Comparison of ENCODE assay signal across 7 cellular contexts in the genomic region with DNA sequence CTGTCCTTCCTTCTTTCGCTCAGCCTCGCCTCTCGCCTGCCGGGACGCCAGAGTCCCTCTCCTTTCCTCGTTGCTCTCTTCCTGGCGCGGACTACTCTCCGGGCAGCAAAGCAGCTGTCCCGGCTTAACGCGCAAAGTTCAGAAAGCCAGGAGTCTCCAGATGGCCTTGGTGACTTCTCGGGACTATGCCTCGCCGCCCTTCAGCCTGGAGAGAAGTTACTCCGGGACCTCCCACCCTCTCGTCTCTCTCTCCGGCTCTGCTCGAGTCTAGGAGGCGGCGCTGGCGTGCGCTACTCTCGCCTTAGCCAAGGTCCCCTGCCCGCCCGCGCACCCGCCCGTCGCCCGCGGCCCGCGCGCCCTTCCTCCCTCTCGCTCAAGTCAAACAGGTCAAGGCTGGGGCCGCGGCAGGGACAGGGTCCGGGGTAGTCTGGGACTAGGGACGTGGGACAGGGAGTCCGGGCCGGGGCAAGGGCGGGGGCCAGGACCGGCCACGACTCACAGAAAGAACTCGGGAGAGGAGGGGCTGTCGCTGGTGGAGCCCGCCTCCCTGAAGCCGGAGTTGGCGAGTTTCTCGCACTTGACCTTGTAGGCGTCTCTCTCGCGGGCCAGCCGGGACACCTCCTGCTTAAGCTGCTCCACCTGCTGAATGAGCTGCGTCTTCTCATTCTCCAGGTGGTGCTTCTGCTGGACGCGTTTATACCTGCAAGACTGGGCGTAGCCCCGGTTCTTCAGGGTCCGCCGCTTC. TPM values are rescaled to one million over a fixed set of nuclear protein-coding genes. Genes with fewer than 3 reads are reported as not detected.
DNase-seq lines count a peak whose midpoint lies in the region; ATAC-seq, FAIRE-seq and TF ChIP-seq lines count a peak whose summit lies in the region.

No MANE protein-coding gene starts in this region.

- no peak overlapping the region for H4K5ac ChIP-seq in IMR-90 (ENCODE audit: low read depth, low read length)

- H2AFZ ChIP-seq in IMR-90 (replicated peaks; ENCODE audit: low read length, poor library complexity), result peak overlapping the region; percentile 52

- TF ChIP-seq CTCF in IMR-90 (conservative IDR thresholded peaks at IDR 0.05; ENCODE audit: low read depth, low read length), result no peak
- peak; percentile 9 for TF ChIP-seq CTCF in bronchial epithelial cell (IDR thresholded peaks at IDR 0.05; ENCODE audit: insufficient read depth, low read length, severe bottlenecking)
- TF ChIP-seq CTCF in kidney (IDR thresholded peaks at IDR 0.05; ENCODE audit: borderline replicate concordance, extremely low read depth, insufficient read depth), result no peak

- H3K14ac ChIP-seq in IMR-90 (replicated peaks; ENCODE audit: low read depth, low read length), result no peak overlapping the region

- H3K4me1 Mint-ChIP-seq in stimulated activated naive B cell treated with anti-CD40 and anti-IgM and Interleukin-4, amounts not matched to agents 10 μg/mL and 1 μg/mL and 100 μg/mL, for 72 hours, result peaks cover 18 to 38% of the 10 kb centered on the region in 2 donors
- peaks cover 17% of the 10 kb centered on the region for H3K4me1 Mint-ChIP-seq in activated naive CD4-positive, alpha-beta T cell treated with anti-CD3 and anti-CD28 coated beads, Interleukin-2, amount 10 ng/mL, durations not matched to agents 7 days and 5 days
- H3K4me1 Mint-ChIP-seq in CD4-positive, alpha-beta memory T cell, result peaks cover 0 to 25% (median 12%) of the 10 kb centered on the region in 4 donors

- in situ Hi-C loops in IMR-90 (cut with MboI; ENCODE audit: low sequenced_read_pairs), result loop anchor here (25.0 kb wide), 1 partner anchor 800 kb away; no protein-coding TSS in a partner anchor

- H3K9me3 ChIP-seq in IMR-90 (ENCODE audit: control insufficient read depth, insufficient read depth, low read length), result no peaks in the 10 kb centered on the region
- no peaks in the 10 kb centered on the region for H3K9me3 ChIP-seq in kidney (ENCODE audit: control insufficient read depth in 1 of 2, low read length in 2 of 2)
- H3K9me3 ChIP-seq in CD4-positive, alpha-beta memory T cell (ENCODE audit: control insufficient read depth in 1 of 2, low read length in 2 of 2), result no peaks in the 10 kb centered on the region

- ATAC-seq in IMR-90 (ENCODE audit: low read depth), result no peak
- no peak for ATAC-seq in stimulated activated naive B cell treated with anti-CD40 and anti-IgM and Interleukin-4, amounts not matched to agents 10 μg/mL and 1 μg/mL and 100 μg/mL, for 72 hours (replicated peaks)

- H2AK5ac ChIP-seq in IMR-90 (ENCODE audit: low read depth, low read length), result no peak overlapping the region

- no peak for DNase-seq in IMR-90
- DNase-seq in bronchial epithelial cell (ENCODE audit: low read depth), result peak; percentile 41
- peak; percentile 91 for DNase-seq in kidney
- no peak for DNase-seq in stimulated activated naive B cell treated with anti-CD40 and anti-IgM and Interleukin-4, amounts not matched to agents 10 μg/mL and 1 μg/mL and 100 μg/mL, for 72 hours
- DNase-seq in activated naive CD4-positive, alpha-beta T cell treated with anti-CD3 and anti-CD28 coated beads, Interleukin-2, amount 10 ng/mL, durations not matched to agents 7 days and 5 days, result no peak
- DNase-seq in CD4-positive, alpha-beta memory T cell, result no peak
- no peak for DNase-seq in NCI-H526 treated with DMSO at 0.1 percent for 48 hours (lab: John Stamatoyannopoulos, UW)

- peaks cover 82 to 92% of the 10 kb centered on the region in 2 donors for H3K27me3 Mint-ChIP-seq in stimulated activated naive B cell treated with anti-CD40 and anti-IgM and Interleukin-4, amounts not matched to agents 10 μg/mL and 1 μg/mL and 100 μg/mL, for 72 hours
- peaks cover 97% of the 10 kb centered on the region for H3K27me3 Mint-ChIP-seq in activated naive CD4-positive, alpha-beta T cell treated with anti-CD3 and anti-CD28 coated beads, Interleukin-2, amount 10 ng/mL, durations not matched to agents 7 days and 5 days
- H3K27me3 Mint-ChIP-seq in CD4-positive, alpha-beta memory T cell, result peaks cover 42 to 61% of the 10 kb centered on the region in 2 donors

- H3K4me2 ChIP-seq in IMR-90 (ENCODE audit: low read depth, low read length), result peak overlapping the region; percentile 78; the same call in 1 of the 2 replicates

- no peaks in the 10 kb centered on the region for H4K20me1 ChIP-seq in IMR-90 (ENCODE audit: insufficient read depth, low read length)

- 5% methylated on average over 20 of the region's 62 CpGs; no CpG with 5 or more reads in 1 of the 2 experiments for WGBS in IMR-90 (ENCODE audit: extremely low coverage in 2 of 2, insufficient read length in 1 of 2), 2 experiments

- no peak overlapping the region for H3K23ac ChIP-seq in IMR-90 (ENCODE audit: low read depth, low read length)

- intact Hi-C loops in IMR-90 (cut with micrococcal nuclease) (loop anchor here (5.0 kb wide), 1 partner anchor 260 kb away; no protein-coding TSS in a partner anchor), kidney (cut with DNase I) (no loop called here)
- intact Hi-C loops in CD4-positive, alpha-beta memory T cell (cut with micrococcal nuclease), result no loop called here

- no peak overlapping the region for H2BK120ac ChIP-seq in IMR-90 (ENCODE audit: low read depth, low read length)

- no peak for TF ChIP-seq POLR2A in IMR-90 (IDR thresholded peaks at IDR 0.05; ENCODE audit: low read depth, low read length)

- dilution Hi-C loops in IMR-90 (cut with HindIII; ENCODE audit: low sequenced_read_pairs, unreplicated experiment), result no loop called here

- CTCF ChIA-PET in IMR-90 (lab: Yijun Ruan, JAX), result no interaction called here
- CTCF ChIA-PET in activated naive CD4-positive, alpha-beta T cell treated with anti-CD3 and anti-CD28 coated beads, Interleukin-2, amount 10 ng/mL, durations not matched to agents 7 days and 5 days (lab: Charles Lee), result interaction anchor here (1.5 kb wide), 1 partner anchor 1963 kb away, joined by 3 read pairs; a partner anchor contains a TSS
- CTCF ChIA-PET in CD4-positive, alpha-beta memory T cell (lab: Charles Lee; ENCODE audit: partially characterized antibody), result interaction anchor here (0.7 to 1.6 kb wide), 2 partner anchors 9 to 954 kb away, joined by 3 to 5 read pairs; no protein-coding TSS in a partner anchor

- H4K8ac ChIP-seq in IMR-90 (ENCODE audit: low read depth in 2 of 2, low read length in 2 of 2), result no peak overlapping the region

- H3K36me3 ChIP-seq in IMR-90 (ENCODE audit: control insufficient read depth, insufficient read depth, low read length), result no peaks in the 10 kb centered on the region
- H3K36me3 ChIP-seq in bronchial epithelial cell (ENCODE audit: control insufficient read depth, insufficient read depth, low read length), result no peaks in the 10 kb centered on the region
- H3K36me3 ChIP-seq in kidney (ENCODE audit: control insufficient read depth in 1 of 2, insufficient read depth in 2 of 2, low read length in 2 of 2), result no peaks in the 10 kb centered on the region
- no peaks in the 10 kb centered on the region for H3K36me3 ChIP-seq in CD4-positive, alpha-beta memory T cell (ENCODE audit: insufficient read depth, low read length)

- no peak overlapping the region for H2AK9ac ChIP-seq in IMR-90 (replicated peaks; ENCODE audit: low read depth, low read length, poor library complexity)

- POLR2A ChIA-PET in IMR-90 (lab: Charles Lee; ENCODE audit: unreplicated experiment), result no interaction called here
- POLR2A ChIA-PET in CD4-positive, alpha-beta memory T cell (lab: Charles Lee; ENCODE audit: partially characterized antibody), result no interaction called here

- no peak overlapping the region for H2BK20ac ChIP-seq in IMR-90 (ENCODE audit: low read depth, low read length)

- no peak overlapping the region for H2BK15ac ChIP-seq in IMR-90 (ENCODE audit: low read depth, low read length)

- H4K91ac ChIP-seq in IMR-90 (ENCODE audit: insufficient read depth, low read depth, low read length), result no peak overlapping the region

- H3K27ac Mint-ChIP-seq in stimulated activated naive B cell treated with anti-CD40 and anti-IgM and Interleukin-4, amounts not matched to agents 10 μg/mL and 1 μg/mL and 100 μg/mL, for 72 hours, result peak overlapping the region; percentile 76
- H3K27ac Mint-ChIP-seq in activated naive CD4-positive, alpha-beta T cell treated with anti-CD3 and anti-CD28 coated beads, Interleukin-2, amount 10 ng/mL, durations not matched to agents 7 days and 5 days, result no peak overlapping the region
- no peak overlapping the region for H3K27ac Mint-ChIP-seq in CD4-positive, alpha-beta memory T cell

- no peak overlapping the region for H3K9ac ChIP-seq in IMR-90 (ENCODE audit: low read depth, low read length)
- H3K9ac ChIP-seq in kidney (ENCODE audit: low read length in 2 of 2), result peak overlapping the region; percentile 61 to 64

- no TSS peak for BruUV-seq in IMR-90 (replicated peaks; lab: Mats Ljungman, UMichigan)

- H3K27ac ChIP-seq in IMR-90 (ENCODE audit: insufficient read depth, low read length), result no peak overlapping the region
- peak overlapping the region; percentile 71 to 79 for H3K27ac ChIP-seq in kidney (ENCODE audit: low read depth in 2 of 2, low read length in 2 of 2)
- no peak overlapping the region for H3K27ac ChIP-seq in CD4-positive, alpha-beta memory T cell (ENCODE audit: low read depth, low read length)

- H3K36me3 Mint-ChIP-seq in stimulated activated naive B cell treated with anti-CD40 and anti-IgM and Interleukin-4, amounts not matched to agents 10 μg/mL and 1 μg/mL and 100 μg/mL, for 72 hours, result no peaks in the 10 kb centered on the region
- H3K36me3 Mint-ChIP-seq in activated naive CD4-positive, alpha-beta T cell treated with anti-CD3 and anti-CD28 coated beads, Interleukin-2, amount 10 ng/mL, durations not matched to agents 7 days and 5 days, result no peaks in the 10 kb centered on the region
- no peaks in the 10 kb centered on the region for H3K36me3 Mint-ChIP-seq in CD4-positive, alpha-beta memory T cell

- H3K56ac ChIP-seq in IMR-90 (ENCODE audit: extremely low read depth, insufficient read depth, low read length), result no peak overlapping the region

- no peak for FAIRE-seq in bronchial epithelial cell (lab: Jason Lieb, UNC)
- no peak for FAIRE-seq in kidney (lab: Jason Lieb, UNC)

- no peak for TF ChIP-seq RAD21 in IMR-90 (IDR thresholded peaks at IDR 0.05; ENCODE audit: low read length)

- no peaks in the 10 kb centered on the region for H3K79me1 ChIP-seq in IMR-90 (ENCODE audit: low read depth in 1 of 2, low read length in 2 of 2)

- H3K9me3 Mint-ChIP-seq in stimulated activated naive B cell treated with anti-CD40 and anti-IgM and Interleukin-4, amounts not matched to agents 10 μg/mL and 1 μg/mL and 100 μg/mL, for 72 hours, result no peaks in the 10 kb centered on the region
- no peaks in the 10 kb centered on the region for H3K9me3 Mint-ChIP-seq in activated naive CD4-positive, alpha-beta T cell treated with anti-CD3 and anti-CD28 coated beads, Interleukin-2, amount 10 ng/mL, durations not matched to agents 7 days and 5 days
- H3K9me3 Mint-ChIP-seq in CD4-positive, alpha-beta memory T cell, result peaks cover 0 to 2% (median 0%) of the 10 kb centered on the region in 8 donors

- H2BK5ac ChIP-seq in IMR-90 (ENCODE audit: low read depth, low read length, poor library complexity, severe bottlenecking), result no peak overlapping the region

- H3K27me3 ChIP-seq in IMR-90 (ENCODE audit: control insufficient read depth, insufficient read depth, low read length) (peaks cover 78% of the 10 kb centered on the region), bronchial epithelial cell (ENCODE audit: control insufficient read depth, insufficient read depth, low read length) (peaks cover 42% of the 10 kb centered on the region)
- H3K27me3 ChIP-seq in CD4-positive, alpha-beta memory T cell (ENCODE audit: insufficient read depth, low read length), result peaks cover 19% of the 10 kb centered on the region

- no peak overlapping the region for H3K18ac ChIP-seq in IMR-90 (ENCODE audit: low read depth, low read length)

- H3K9me1 ChIP-seq in IMR-90 (ENCODE audit: insufficient read depth, low read length), result no peaks in the 10 kb centered on the region

- no peak overlapping the region for H3K4ac ChIP-seq in IMR-90 (ENCODE audit: low read depth, low read length)

- H3K4me3 ChIP-seq in IMR-90 (ENCODE audit: insufficient read depth, low read depth, low read length) (peak overlapping the region; percentile 28; the same call in 1 of the 2 replicates), bronchial epithelial cell (ENCODE audit: low read depth, low read length) (peak overlapping the region; percentile 50), kidney (ENCODE audit: low read length in 2 of 2) (peak overlapping the region; percentile 68 to 74)
- no peak overlapping the region for H3K4me3 ChIP-seq in CD4-positive, alpha-beta memory T cell (ENCODE audit: low read length in 2 of 2)

- peak overlapping the region; percentile 55 to 56 for H3K4me3 Mint-ChIP-seq in stimulated activated naive B cell treated with anti-CD40 and anti-IgM and Interleukin-4, amounts not matched to agents 10 μg/mL and 1 μg/mL and 100 μg/mL, for 72 hours
- H3K4me3 Mint-ChIP-seq in activated naive CD4-positive, alpha-beta T cell treated with anti-CD3 and anti-CD28 coated beads, Interleukin-2, amount 10 ng/mL, durations not matched to agents 7 days and 5 days, result no peak overlapping the region
- H3K4me3 Mint-ChIP-seq in CD4-positive, alpha-beta memory T cell, result peak overlapping the region in 1 of 8 donors; percentile 15

- H3K4me1 ChIP-seq in IMR-90 (ENCODE audit: control insufficient read depth, insufficient read depth, low read length) (peaks cover 7% of the 10 kb centered on the region; the same call in 1 of the 2 replicates), kidney (ENCODE audit: control insufficient read depth in 1 of 2, insufficient read depth in 1 of 2, low read depth in 1 of 2, low read length in 2 of 2) (peaks cover 0 to 13% of the 10 kb centered on the region in 2 donors)
- peaks cover 11% of the 10 kb centered on the region for H3K4me1 ChIP-seq in CD4-positive, alpha-beta memory T cell (ENCODE audit: insufficient read depth, low read length)

RNA-seq across cellular contexts. Expression of a gene that starts 1.5 kb away (rescaled TPM):
- total RNA-seq in IMR-90 (2012; rRNA removed) (not detected in 2 replicates), bronchial epithelial cell (1.3 and 3.6 TPM in 2 replicates), kidney (39.6 TPM)
- polyA plus RNA-seq in IMR-90 (2012; rRNA removed) (0.07 and 0.10 TPM in 2 replicates), kidney (ENCODE audit: insufficient read depth, low read depth, low replicate concordance) (10.4 TPM)
- 0.09 and 0.11 TPM in 2 replicates for polyA plus RNA-seq in IMR-90 (2012; cell fraction: cytosol; rRNA removed)
- polyA plus RNA-seq in IMR-90 (2012; cell fraction: nucleus; rRNA removed; ENCODE audit: low replicate concordance), result 0.17 and 0.26 TPM in 2 replicates
- total RNA-seq in CD4-positive, alpha-beta memory T cell, result 1 to 10 TPM; 2.2 to 2.6 TPM
- under 1 TPM in 1 of 2 donors, not detected in 1; 0.07 TPM for polyA plus RNA-seq in CD4-positive, alpha-beta memory T cell

Comparison
In these comparisons a context has a peak if more than half of its experiments do, and no peak if none do; other contexts are left out.
1. DNase-seq: peak in bronchial epithelial cell (single experiment) and kidney (single experiment); none in IMR-90 (single experiment), stimulated activated naive B cell treated with anti-CD40 and anti-IgM and Interleukin-4, amounts not matched to agents 10 μg/mL and 1 μg/mL and 100 μg/mL, for 72 hours (single experiment), activated naive CD4-positive, alpha-beta T cell treated with anti-CD3 and anti-CD28 coated beads, Interleukin-2, amount 10 ng/mL, durations not matched to agents 7 days and 5 days (single experiment), CD4-positive, alpha-beta memory T cell (0 of 5) and NCI-H526 treated with DMSO at 0.1 percent for 48 hours (single experiment).
2. H3K27ac ChIP-seq: peak in kidney (2 of 2); none in IMR-90 (single experiment) and CD4-positive, alpha-beta memory T cell (single experiment).
3. H3K4me3 ChIP-seq: peak in IMR-90 (single experiment), bronchial epithelial cell (single experiment) and kidney (2 of 2); none in CD4-positive, alpha-beta memory T cell (0 of 2).